8 cellular contexts compared by ENCODE assay signal in the genomic region with DNA sequence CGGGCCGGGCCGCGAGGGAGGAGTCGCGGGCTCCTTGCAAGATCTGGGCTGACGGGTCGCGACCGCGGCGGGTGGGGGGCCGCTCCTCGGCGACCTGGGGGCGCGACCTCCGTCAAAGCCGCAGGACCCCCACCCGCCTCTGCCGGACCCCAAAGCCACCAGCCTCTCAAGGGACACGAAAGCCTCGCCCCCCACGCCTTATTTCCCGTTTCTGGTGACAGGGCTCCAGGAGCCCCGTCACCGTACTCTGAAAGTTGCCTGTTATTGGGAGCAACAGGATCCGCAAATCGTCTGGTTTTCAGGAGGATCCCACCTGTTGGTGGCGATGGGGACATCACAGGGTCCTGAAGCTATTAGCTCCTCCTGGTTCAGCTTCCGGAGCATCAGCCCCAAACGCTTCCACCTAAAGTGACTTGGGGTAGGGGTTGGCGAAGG. TPM values are rescaled to one million over a fixed set of nuclear protein-coding genes. Genes with fewer than 3 reads are reported as not detected.
DNase-seq lines count a peak whose midpoint lies in the region; ATAC-seq and TF ChIP-seq lines count a peak whose summit lies in the region.

No MANE protein-coding gene starts in this region.

- H3K4me1 ChIP-seq in right lobe of liver (peaks cover 0 to 25% (median 5%) of the 10 kb centered on the region in 4 donors), tibial nerve (peaks cover 0 to 50% (median 12%) of the 10 kb centered on the region in 4 donors)

- peaks cover 34% of the 10 kb centered on the region for H3K4me1 Mint-ChIP-seq in central memory CD8-positive, alpha-beta T cell

- TF ChIP-seq POLR2A in right lobe of liver (IDR thresholded peaks at IDR 0.05) (no peak), tibial nerve (IDR thresholded peaks at IDR 0.05) (no peak)

- DNase-seq in stimulated activated CD4-positive, alpha-beta T cell treated with anti-CD3 and anti-CD28 coated beads, Interleukin-4, amount 100 ng/mL, for 24 hours: peak; percentile 24
- DNase-seq in stimulated activated CD4-positive, alpha-beta T cell treated with anti-CD3 and anti-CD28 coated beads, Interleukin-15, amount 100 ng/mL, for 24 hours: no peak
- peak; percentile 8 for DNase-seq in NOMO-1 treated with DMSO at 0.1 percent for 48 hours (lab: John Stamatoyannopoulos, UW; ENCODE audit: unreplicated experiment)
- DNase-seq in central memory CD8-positive, alpha-beta T cell (ENCODE audit: low spot score in 2 of 2): no peak
- no peak for DNase-seq in right lobe of liver
- no peak for DNase-seq in tibial nerve (ENCODE audit: low spot score in 2 of 2)
- no peak for DNase-seq in NCI-H128 (lab: John Stamatoyannopoulos, UW; ENCODE audit: unreplicated experiment)

- peak overlapping the region; percentile 84 to 88 (median 88) for H3K27ac ChIP-seq in right lobe of liver
- H3K27ac ChIP-seq in tibial nerve: peak overlapping the region; percentile 69 to 96 (median 94)

- intact Hi-C loops in right lobe of liver (cut with DNase I): no loop called here

- no peak for ATAC-seq in central memory CD8-positive, alpha-beta T cell (replicated peaks; ENCODE audit: extremely low read depth, poor library complexity, severe bottlenecking)
- peak in 2 of 4 donors; percentile 3 for ATAC-seq in right lobe of liver
- no peak for ATAC-seq in HG03520 (IDR thresholded peaks at IDR 0.05; ENCODE audit: unreplicated experiment)

- H3K9me3 Mint-ChIP-seq in central memory CD8-positive, alpha-beta T cell: no peaks in the 10 kb centered on the region

- H3K4me3 ChIP-seq in right lobe of liver (peak overlapping the region; percentile 98 to 100 (median 99)), tibial nerve (peak overlapping the region; percentile 78 to 99 (median 90))

- H3K36me3 Mint-ChIP-seq in central memory CD8-positive, alpha-beta T cell (ENCODE audit: insufficient read depth): peaks cover 33% of the 10 kb centered on the region

- no peaks in the 10 kb centered on the region for H3K27me3 Mint-ChIP-seq in central memory CD8-positive, alpha-beta T cell

- H3K27me3 ChIP-seq in right lobe of liver: no peaks in the 10 kb centered on the region
- H3K27me3 ChIP-seq in tibial nerve: no peaks in the 10 kb centered on the region

- TF ChIP-seq CTCF in right lobe of liver (IDR thresholded peaks at IDR 0.05) (no peak), tibial nerve (IDR thresholded peaks at IDR 0.05) (no peak)

- H3K36me3 ChIP-seq in right lobe of liver: peaks cover 0 to 28% (median 9%) of the 10 kb centered on the region in 4 donors
- peaks cover 0 to 39% (median 0%) of the 10 kb centered on the region in 3 donors for H3K36me3 ChIP-seq in tibial nerve

- H3K9me3 ChIP-seq in right lobe of liver (no peaks in the 10 kb centered on the region), tibial nerve (no peaks in the 10 kb centered on the region)

- TF ChIP-seq EP300 in tibial nerve (IDR thresholded peaks at IDR 0.05): no peak

- WGBS in right lobe of liver (ENCODE audit: insufficient coverage, low coverage, low lambda C conversion rate, missing lambda C conversion rate): 4% methylated on average over 4 of the region's 33 CpGs
- 0% methylated on average over 8 to 21 of the region's 33 CpGs for WGBS in tibial nerve, 2 donors

- H3K27ac Mint-ChIP-seq in central memory CD8-positive, alpha-beta T cell (ENCODE audit: low read depth): peak overlapping the region; percentile 95

- peak overlapping the region; percentile 93 for H3K4me3 Mint-ChIP-seq in central memory CD8-positive, alpha-beta T cell

RNA-seq across cellular contexts. Expression of gene MAU2, which starts 0.5 kb away (rescaled TPM):
- total RNA-seq in right lobe of liver: 10 to 100 TPM; 10.4 to 30.4 (median 19.3) TPM
- 100 to 1,000 TPM in 2 of 4 donors, 10 to 100 TPM in 2; 56.8 to 108 (median 97.8) TPM for total RNA-seq in tibial nerve

RNA-seq across cellular contexts. Expression of gene SUGP1, which starts 0.9 kb away (rescaled TPM):
- 10 to 100 TPM; 19.7 to 25.9 (median 23.6) TPM for total RNA-seq in right lobe of liver
- total RNA-seq in tibial nerve: 10 to 100 TPM; 21.6 to 36.0 (median 27.5) TPM

RNA-seq across cellular contexts. Expression of gene TM6SF2, which starts 48.1 kb away (rescaled TPM):
- total RNA-seq in right lobe of liver: 10 to 100 TPM; 10.9 to 64.1 (median 25.3) TPM
- 1 to 10 TPM in 1 of 4 donors, not detected in 3; 2.1 TPM for total RNA-seq in tibial nerve

Comparison
In these comparisons a context has a peak if more than half of its experiments do, and no peak if none do; other contexts are left out.
1. DNase-seq: peak in stimulated activated CD4-positive, alpha-beta T cell treated with anti-CD3 and anti-CD28 coated beads, Interleukin-4, amount 100 ng/mL, for 24 hours (single experiment) and NOMO-1 treated with DMSO at 0.1 percent for 48 hours (single experiment); none in stimulated activated CD4-positive, alpha-beta T cell treated with anti-CD3 and anti-CD28 coated beads, Interleukin-15, amount 100 ng/mL, for 24 hours (single experiment), central memory CD8-positive, alpha-beta T cell (0 of 2), right lobe of liver (0 of 3), tibial nerve (0 of 2) and NCI-H128 (single experiment).